9 cellular contexts compared by ENCODE assay signal in genomic region chr19:55386515-55386947, GRCh38. TPM values are rescaled to one million over a fixed set of nuclear protein-coding genes. Genes with fewer than 3 reads are reported as not detected.
DNase-seq lines count a peak whose midpoint lies in the region; ATAC-seq and TF ChIP-seq lines count a peak whose summit lies in the region.
"Had no signal": no experiment of that assay in that cellular context is flagged by ENCODE, and none has a peak within 500 bp of the region (broad histone marks: within the 10 kb centered on the region; RNA-seq: fewer than 3 reads in every experiment).

No MANE protein-coding gene starts in this region.

- TF ChIP-seq POLR2A in stomach (IDR thresholded peaks at IDR 0.05) = no peak

- POLR2A ChIA-PET in SK-N-SH (lab: Yijun Ruan, JAX) = interaction anchor here (1.0 kb wide), 1 partner anchor 13 kb away, joined by 3 read pairs; no protein-coding TSS in a partner anchor

- peaks cover 71% of the 10 kb centered on the region for H3K36me3 Mint-ChIP-seq in activated T-helper 2 cell treated with anti-CD3 and anti-CD28 coated beads, Interferon-gamma antibody, Interleukin-2, Interleukin-4, amounts not matched to agents 10 μg/mL and 5 μg/mL and 100 μg/mL, durations not matched to agents 14 hours and 24 hours and 36 hours (ENCODE audit: low read depth)

- H3K27ac ChIP-seq in SK-N-SH (ENCODE audit: low read depth in 2 of 2, low read length in 1 of 2) (peak overlapping the region; percentile 81 to 98; a peak in 2 of 4 replicates), iPS-20b (ENCODE audit: low read length) (peak overlapping the region; percentile 87), stomach (peak overlapping the region; percentile 89 to 97 (median 93))

- 0% methylated on average over 13 of the region's 31 CpGs for WGBS in SK-N-SH (ENCODE audit: low lambda C conversion rate)
- WGBS in stomach, 5 donors = 0 to 2% (median 1%) methylated on average over 1 to 31 of the region's 31 CpGs

- H3K27ac Mint-ChIP-seq in activated T-helper 2 cell treated with anti-CD3 and anti-CD28 coated beads, Interferon-gamma antibody, Interleukin-2, Interleukin-4, amounts not matched to agents 10 μg/mL and 5 μg/mL and 100 μg/mL, durations not matched to agents 14 hours and 24 hours and 36 hours = peak overlapping the region; percentile 94

- no peak for ATAC-seq in SK-N-SH treated with all-trans-retinoic acid at 6 μM for 48 hours

- H2AFZ ChIP-seq in SK-N-SH (ENCODE audit: low read depth) = no peak overlapping the region

- H4K20me1 ChIP-seq in SK-N-SH (ENCODE audit: insufficient read depth) = peaks cover 56% of the 10 kb centered on the region

- TF ChIP-seq EP300 in SK-N-SH (IDR thresholded peaks at IDR 0.05; ENCODE audit: borderline replicate concordance in 1 of 2, low read depth in 1 of 2, low read length in 1 of 2) = no peak
- TF ChIP-seq EP300 in stomach (IDR thresholded peaks at IDR 0.05) = no peak

- H3K9me3 ChIP-seq in SK-N-SH (no peaks in the 10 kb centered on the region), iPS-20b (ENCODE audit: insufficient read depth, low read depth, low read length) (no peaks in the 10 kb centered on the region), stomach (no peaks in the 10 kb centered on the region)

- H3K4me3 ChIP-seq in SK-N-SH (ENCODE audit: low read depth in 2 of 2, low read length in 1 of 2) (peak overlapping the region; percentile 86 to 97), iPS-20b (ENCODE audit: low read length) (peak overlapping the region; percentile 99), stomach (peak overlapping the region; percentile 79 to 90 (median 88))

- no peaks in the 10 kb centered on the region for H3K27me3 Mint-ChIP-seq in activated T-helper 2 cell treated with anti-CD3 and anti-CD28 coated beads, Interferon-gamma antibody, Interleukin-2, Interleukin-4, amounts not matched to agents 10 μg/mL and 5 μg/mL and 100 μg/mL, durations not matched to agents 14 hours and 24 hours and 36 hours (ENCODE audit: low read depth)

- TF ChIP-seq RAD21 in SK-N-SH (IDR thresholded peaks at IDR 0.05; ENCODE audit: low read length) = no peak

- H3K9me3 Mint-ChIP-seq in activated T-helper 2 cell treated with anti-CD3 and anti-CD28 coated beads, Interferon-gamma antibody, Interleukin-2, Interleukin-4, amounts not matched to agents 10 μg/mL and 5 μg/mL and 100 μg/mL, durations not matched to agents 14 hours and 24 hours and 36 hours = no peaks in the 10 kb centered on the region

- H3K4me2 ChIP-seq in SK-N-SH = peak overlapping the region; percentile 100

- intact Hi-C loops in activated T-helper 2 cell treated with anti-CD3 and anti-CD28 coated beads, Interferon-gamma antibody, Interleukin-2, Interleukin-4, amounts not matched to agents 10 μg/mL and 5 μg/mL and 100 μg/mL, durations not matched to agents 14 hours and 24 hours and 36 hours (cut with micrococcal nuclease) = loop anchor here (5.0 to 10.0 kb wide), 3 partner anchors 84 to 256 kb away; partner anchors contain the start of genes ZNF524, ZNF580, ZNF581 and ZNF865
- intact Hi-C loops in stomach (cut with DNase I; ENCODE audit: low total_unique reads) = no loop called here

- H3K4me1 ChIP-seq in SK-N-SH (ENCODE audit: control insufficient read depth in 1 of 2, insufficient read depth in 2 of 2, low read depth in 1 of 2, low read length in 1 of 2) (peaks cover 25 to 56% of the 10 kb centered on the region in 2 experiments; a peak in 3 of 4 replicates), iPS-20b (ENCODE audit: insufficient read depth, low read length) (peaks cover 37% of the 10 kb centered on the region), stomach (peaks cover 43 to 79% (median 69%) of the 10 kb centered on the region in 4 donors)

- TF ChIP-seq CTCF in SK-N-SH (IDR thresholded peaks at IDR 0.05) (no peak), stomach (IDR thresholded peaks at IDR 0.05) (no peak)

- H3K4me3 Mint-ChIP-seq in activated T-helper 2 cell treated with anti-CD3 and anti-CD28 coated beads, Interferon-gamma antibody, Interleukin-2, Interleukin-4, amounts not matched to agents 10 μg/mL and 5 μg/mL and 100 μg/mL, durations not matched to agents 14 hours and 24 hours and 36 hours (ENCODE audit: low read depth) = peak overlapping the region; percentile 100

- H3K9me2 ChIP-seq in SK-N-SH = no peaks in the 10 kb centered on the region

- H3F3A ChIP-seq in SK-N-SH (replicated peaks; ENCODE audit: insufficient read depth) = peaks cover 35% of the 10 kb centered on the region

- DNase-seq in SK-N-SH (no peak), stomach (no peak), NCI-H510A (lab: John Stamatoyannopoulos, UW) (no peak), NCI-H2196 treated with DMSO at 0.1 percent for 48 hours (lab: John Stamatoyannopoulos, UW; ENCODE audit: unreplicated experiment) (no peak), NCI-H748 treated with DMSO at 0.1 percent for 48 hours (lab: John Stamatoyannopoulos, UW) (no peak)
- no peak for DNase-seq in activated T-helper 2 cell treated with anti-CD3 and anti-CD28 coated beads, Interferon-gamma antibody, Interleukin-2, Interleukin-4, amounts not matched to agents 10 μg/mL and 5 μg/mL and 100 μg/mL, durations not matched to agents 14 hours and 24 hours and 36 hours (ENCODE audit: low spot score)

- CTCF ChIA-PET in SK-N-SH (lab: Yijun Ruan, JAX) = interaction anchor here (0.7 to 5.3 kb wide), 3 partner anchors 85 to 245 kb away, joined by 3 to 22 read pairs (median 19); no protein-coding TSS in a partner anchor

- peaks cover 48% of the 10 kb centered on the region for H3K79me2 ChIP-seq in SK-N-SH (ENCODE audit: insufficient read depth)

- H3K27me3 ChIP-seq in SK-N-SH (ENCODE audit: insufficient read depth) (no peaks in the 10 kb centered on the region), iPS-20b (ENCODE audit: insufficient read depth, low read length) (peaks cover 18% of the 10 kb centered on the region), stomach (no peaks in the 10 kb centered on the region)

- H3K36me3 ChIP-seq in SK-N-SH (replicated peaks in 1 of 2; ENCODE audit: control insufficient read depth in 1 of 2, insufficient read depth in 2 of 2, low read length in 1 of 2) (peaks cover 40 to 43% of the 10 kb centered on the region in 2 experiments), iPS-20b (ENCODE audit: insufficient read depth, low read depth, low read length) (peaks cover 42% of the 10 kb centered on the region), stomach (peaks cover 25 to 51% (median 41%) of the 10 kb centered on the region in 4 donors)

- H3K4me1 Mint-ChIP-seq in activated T-helper 2 cell treated with anti-CD3 and anti-CD28 coated beads, Interferon-gamma antibody, Interleukin-2, Interleukin-4, amounts not matched to agents 10 μg/mL and 5 μg/mL and 100 μg/mL, durations not matched to agents 14 hours and 24 hours and 36 hours (ENCODE audit: low read depth) = peaks cover 42% of the 10 kb centered on the region

- H3K9ac ChIP-seq in SK-N-SH = peak overlapping the region; percentile 97
- H3K9ac ChIP-seq in iPS-20b (ENCODE audit: low read depth, low read length) = peak overlapping the region; percentile 100

TF ChIP-seq in SK-N-SH, 30 proteins besides CTCF, POLR2A, EP300 and RAD21 (continues in another document):
- TF ChIP-seq MXI1 (IDR thresholded peaks at IDR 0.05; ENCODE audit: low read depth, low read length) (peak; percentile 39), POLR2AphosphoS5 (IDR thresholded peaks at IDR 0.05; ENCODE audit: low read depth, low read length) (no peak)

TF ChIP-seq in SK-N-SH treated with all-trans-retinoic acid at 6 μM for 48 hours, 23 proteins besides CTCF, POLR2A, EP300 and RAD21 (continues in another document):
- TF ChIP-seq BACH2 (CRISPR knock-in tag; IDR thresholded peaks at IDR 0.05; ENCODE audit: borderline replicate concordance) (no peak), SNAI2 (CRISPR knock-in tag; IDR thresholded peaks at IDR 0.05) (no peak), OSR1 (CRISPR knock-in tag; IDR thresholded peaks at IDR 0.05) (no peak)

RNA-seq across cellular contexts. Expression of gene RPL28, which starts 0.8 kb away (rescaled TPM):
- polyA plus RNA-seq in SK-N-SH (2012; rRNA removed) (2,297 and 2,368 TPM in 2 replicates), stomach (1,000 to 10,000 TPM; 2,029 to 2,388 (median 2,037) TPM)
- 721 and 1,465 TPM in 2 replicates for polyA plus RNA-seq in SK-N-SH (2012; cell fraction: cytosol; rRNA removed)
- 482 and 618 TPM in 2 replicates for polyA plus RNA-seq in SK-N-SH (2012; cell fraction: nucleus; rRNA removed)
- total RNA-seq in activated T-helper 2 cell treated with anti-CD3 and anti-CD28 coated beads, Interferon-gamma antibody, Interleukin-2, Interleukin-4, amounts not matched to agents 10 μg/mL and 5 μg/mL and 100 μg/mL, durations not matched to agents 14 hours and 24 hours and 36 hours = 2,206 and 2,207 TPM in 2 replicates
- 100 to 1,000 TPM in 4 of 5 donors, 10 to 100 TPM in 1; 47.5 to 854 (median 193) TPM for total RNA-seq in stomach

RNA-seq across cellular contexts. Expression of gene TMEM238, which starts 2.4 kb away (rescaled TPM):
- polyA plus RNA-seq in SK-N-SH (2012; rRNA removed) (0.08 and 0.12 TPM in 2 replicates), stomach (under 1 TPM in 2 of 3 donors, not detected in 1; 0.75 to 0.83 TPM)
- polyA plus RNA-seq in SK-N-SH (2012; cell fraction: cytosol; rRNA removed) = 0.03 and 0.05 TPM in 2 replicates
- polyA plus RNA-seq in SK-N-SH (2012; cell fraction: nucleus; rRNA removed) = 0.12 TPM in 1 of 2 replicates, not detected in the other
- total RNA-seq in activated T-helper 2 cell treated with anti-CD3 and anti-CD28 coated beads, Interferon-gamma antibody, Interleukin-2, Interleukin-4, amounts not matched to agents 10 μg/mL and 5 μg/mL and 100 μg/mL, durations not matched to agents 14 hours and 24 hours and 36 hours = 7.9 and 10.5 TPM in 2 replicates
- total RNA-seq in stomach = 100 to 1,000 TPM in 1 of 5 donors, 10 to 100 TPM in 1, 1 to 10 TPM in 1, not detected in 2; 5.4 to 504 (median 36.1) TPM

RNA-seq across cellular contexts. Expression of gene TMEM190, which starts 9.9 kb away (rescaled TPM):
- polyA plus RNA-seq in SK-N-SH (2012; rRNA removed) = 0.77 and 0.91 TPM in 2 replicates
- polyA plus RNA-seq in SK-N-SH (2012; cell fraction: cytosol; rRNA removed) = 0.08 and 0.30 TPM in 2 replicates
- polyA plus RNA-seq in SK-N-SH (2012; cell fraction: nucleus; rRNA removed) = 14.1 and 29.8 TPM in 2 replicates
- total RNA-seq in activated T-helper 2 cell treated with anti-CD3 and anti-CD28 coated beads, Interferon-gamma antibody, Interleukin-2, Interleukin-4, amounts not matched to agents 10 μg/mL and 5 μg/mL and 100 μg/mL, durations not matched to agents 14 hours and 24 hours and 36 hours = not detected in 2 replicates
- not detected for total RNA-seq in stomach
- 1 to 10 TPM in 1 of 3 donors, under 1 TPM in 1, not detected in 1; 0.68 to 1.3 TPM for polyA plus RNA-seq in stomach
- total RNA-seq: lung microvascular endothelial cell had no signal

RNA-seq across cellular contexts. Expression of gene IL11, which starts 16.3 kb away (rescaled TPM):
- polyA plus RNA-seq in SK-N-SH (2012; rRNA removed) = 13.2 and 16.1 TPM in 2 replicates
- 8.4 and 11.0 TPM in 2 replicates for polyA plus RNA-seq in SK-N-SH (2012; cell fraction: cytosol; rRNA removed)
- polyA plus RNA-seq in SK-N-SH (2012; cell fraction: nucleus; rRNA removed) = 22.6 and 33.5 TPM in 2 replicates
- 0.25 and 0.32 TPM in 2 replicates for total RNA-seq in activated T-helper 2 cell treated with anti-CD3 and anti-CD28 coated beads, Interferon-gamma antibody, Interleukin-2, Interleukin-4, amounts not matched to agents 10 μg/mL and 5 μg/mL and 100 μg/mL, durations not matched to agents 14 hours and 24 hours and 36 hours
- 1 to 10 TPM in 2 of 5 donors, not detected in 3; 1.3 TPM for total RNA-seq in stomach
- 10 to 100 TPM in 1 of 3 donors, 1 to 10 TPM in 2; 1.0 to 17.4 (median 1.4) TPM for polyA plus RNA-seq in stomach
- total RNA-seq: lung microvascular endothelial cell had no signal

RNA-seq across cellular contexts. Expression of gene UBE2S, which starts 21.1 kb away (rescaled TPM):
- polyA plus RNA-seq in SK-N-SH (2012; rRNA removed) (84.7 and 133 TPM in 2 replicates), stomach (10 to 100 TPM; 11.6 to 13.1 (median 13.1) TPM)
- polyA plus RNA-seq in SK-N-SH (2012; cell fraction: cytosol; rRNA removed) = 57.1 and 81.7 TPM in 2 replicates
- 42.8 and 70.9 TPM in 2 replicates for polyA plus RNA-seq in SK-N-SH (2012; cell fraction: nucleus; rRNA removed)
- total RNA-seq in activated T-helper 2 cell treated with anti-CD3 and anti-CD28 coated beads, Interferon-gamma antibody, Interleukin-2, Interleukin-4, amounts not matched to agents 10 μg/mL and 5 μg/mL and 100 μg/mL, durations not matched to agents 14 hours and 24 hours and 36 hours = 210 and 220 TPM in 2 replicates
- 10 to 100 TPM in 3 of 5 donors, 1 to 10 TPM in 2; 8.0 to 43.3 (median 20.2) TPM for total RNA-seq in stomach
